27 cellular contexts compared by ENCODE assay signal in the genomic region with DNA sequence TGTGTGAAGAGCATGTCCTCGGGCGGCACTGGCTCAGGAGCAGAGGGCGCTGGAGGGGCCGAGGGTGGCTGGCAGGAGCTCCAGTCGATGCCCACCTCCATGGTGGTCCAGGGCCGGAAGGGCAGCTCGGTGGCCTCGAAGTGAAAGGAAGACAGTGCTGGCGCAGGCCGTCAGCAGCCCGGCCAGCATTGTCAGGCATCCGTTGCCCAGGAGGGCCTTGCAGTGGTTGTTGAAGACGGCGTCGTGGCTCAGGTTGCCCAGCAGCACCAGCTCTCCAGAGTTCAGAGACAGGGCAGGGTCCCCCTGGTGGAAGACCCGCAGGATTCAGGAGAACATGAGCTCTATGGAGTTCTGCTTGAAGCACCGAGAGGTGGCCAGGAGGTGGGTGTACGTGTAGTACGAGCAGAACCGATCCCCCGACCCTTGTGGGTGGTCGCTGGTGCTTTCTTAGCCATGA. TPM values are rescaled to one million over a fixed set of nuclear protein-coding genes. Genes with fewer than 3 reads are reported as not detected.
A peak's percentile ranks its signal among the peaks of the same experiment; 100 is the strongest.
DNase-seq lines count a peak whose midpoint lies in the region; ATAC-seq and TF ChIP-seq lines count a peak whose summit lies in the region.
"Had no signal": no experiment of that assay in that cellular context is flagged by ENCODE, and none has a peak within 500 bp of the region (broad histone marks: within the 10 kb centered on the region; RNA-seq: fewer than 3 reads in every experiment).

No MANE protein-coding gene starts in this region.

- H3F3A ChIP-seq in OCI-LY1 (ENCODE audit: insufficient read depth, low read length) = no peaks in the 10 kb centered on the region

- no peak overlapping the region for H3K4me2 ChIP-seq in OCI-LY1 (ENCODE audit: low read length)
- H3K4me2 ChIP-seq: hepatocyte had no signal

- H3K79me2 ChIP-seq in OCI-LY1 (ENCODE audit: insufficient read depth, low read length) = no peaks in the 10 kb centered on the region
- H3K79me2 ChIP-seq: hepatocyte had no signal

- H3K36me3 ChIP-seq in OCI-LY1 (ENCODE audit: insufficient read depth, low read length) = no peaks in the 10 kb centered on the region
- H3K36me3 ChIP-seq: BE2C, gastroesophageal sphincter, HAP-1, neutrophil, right lobe of liver, thoracic aorta, uterus had no signal

- DNase-seq in left ventricle myocardium superior = no peak
- no peak for DNase-seq in Right ventricle myocardium superior
- DNase-seq in iPS-NIHi7 (ENCODE audit: extremely low spot score) = peak; percentile 76
- DNase-seq in RKO (ENCODE audit: low spot score) = no peak
- DNase-seq in ecto neural progenitor cell (ENCODE audit: low spot score) = no peak
- no peak for DNase-seq in NOMO-1 treated with DMSO at 0.1 percent for 48 hours (lab: John Stamatoyannopoulos, UW; ENCODE audit: unreplicated experiment)
- DNase-seq in effector CD8-positive, alpha-beta T cell (lab: John Stamatoyannopoulos, UW) = no peak
- DNase-seq: activated T-cell treated with anti-CD3 and anti-CD28 coated beads for 4 hours; amniotic stem cell; BE2C; immature natural killer cell; Karpas-422; NCI-H1417 treated with DMSO at 0.1 percent for 48 hours; NCI-H2029 treated with DMSO at 0.1 percent for 48 hours; NCI-H2227 treated with DMSO at 0.1 percent for 48 hours; NCI-H69; right lobe of liver; stimulated activated CD8-positive, alpha-beta memory T cell treated with anti-CD3 and anti-CD28 coated beads, Interleukin-4, amount 100 ng/mL, for 48 hours; T-helper 2 cell; uterus had no signal

- no peak overlapping the region for H3K4me3 ChIP-seq in OCI-LY1 (ENCODE audit: low read depth, low read length, poor library complexity, severe bottlenecking)
- H3K4me3 ChIP-seq: gastroesophageal sphincter, HAP-1, hepatocyte, right lobe of liver, thoracic aorta, uterus had no signal

- intact Hi-C loops in left ventricle myocardium superior (cut with micrococcal nuclease) (no loop called here), Right ventricle myocardium superior (cut with DNase I) (no loop called here)

- no peak overlapping the region for H2AFZ ChIP-seq in OCI-LY1 (ENCODE audit: low read length)
- H2AFZ ChIP-seq: hepatocyte had no signal

- H3K9ac ChIP-seq in OCI-LY1 (ENCODE audit: low read length) = no peak overlapping the region

- no peaks in the 10 kb centered on the region for H3K9me2 ChIP-seq in OCI-LY1 (ENCODE audit: low read depth, low read length)

- H3K9me3 ChIP-seq in OCI-LY1 (ENCODE audit: low read length) = no peaks in the 10 kb centered on the region
- H3K9me3 ChIP-seq: BE2C, gastroesophageal sphincter, HAP-1, neutrophil, right lobe of liver, thoracic aorta, uterus had no signal

- H3K27ac ChIP-seq in OCI-LY1 (ENCODE audit: low read depth, low read length, poor library complexity, severe bottlenecking) = no peak overlapping the region
- H3K27ac ChIP-seq: gastroesophageal sphincter, hepatocyte, HL-60, neutrophil, right lobe of liver, thoracic aorta, uterus had no signal

- peak; percentile 29 for ATAC-seq in left ventricle myocardium superior
- ATAC-seq in Right ventricle myocardium superior (ENCODE audit: poor library complexity) = no peak
- ATAC-seq: gastroesophageal sphincter had no signal

- H4K20me1 ChIP-seq in OCI-LY1 (ENCODE audit: insufficient read depth, low read length) = no peaks in the 10 kb centered on the region

- H3K4me1 ChIP-seq in OCI-LY1 (ENCODE audit: insufficient read depth, low read length, severe bottlenecking) = no peaks in the 10 kb centered on the region
- H3K4me1 ChIP-seq: BE2C, gastroesophageal sphincter, HAP-1, right lobe of liver, uterus had no signal

- no peaks in the 10 kb centered on the region for H3K27me3 ChIP-seq in OCI-LY1 (ENCODE audit: insufficient read depth, low read length)
- H3K27me3 ChIP-seq: BE2C, hepatocyte, neutrophil, right lobe of liver, uterus had no signal

- TF ChIP-seq CTCF in OCI-LY1 (IDR thresholded peaks at IDR 0.05; ENCODE audit: low read length) = peak; percentile 7; the same call in 1 of the 2 replicates

RNA-seq across cellular contexts. Expression of gene SIAH2, which starts 16.5 kb away (rescaled TPM):
- 23.2 TPM for total RNA-seq in left ventricle myocardium superior
- 18.2 TPM for total RNA-seq in Right ventricle myocardium superior
